Comparison of ENCODE assay signal across 26 cellular contexts in the genomic region with DNA sequence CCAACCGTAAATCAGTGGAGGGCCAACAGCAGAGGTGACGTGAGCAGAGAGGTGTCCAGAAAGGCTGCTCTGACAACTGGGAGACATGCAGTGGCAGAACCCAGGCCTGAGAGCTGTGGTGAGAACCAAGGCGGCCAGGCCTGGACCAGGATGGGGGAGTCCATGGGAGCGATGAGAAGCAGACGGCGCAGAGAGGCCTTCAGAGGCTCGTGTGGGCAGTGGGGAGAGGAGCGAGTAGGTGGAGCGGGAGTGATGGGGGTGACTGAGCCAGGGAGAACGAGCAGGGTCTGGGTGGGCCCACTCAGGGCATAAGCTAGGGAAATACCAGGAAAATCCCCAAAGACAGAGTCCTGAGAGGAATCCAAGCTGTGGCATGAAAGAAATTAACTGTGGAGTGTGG. TPM values are rescaled to one million over a fixed set of nuclear protein-coding genes. Genes with fewer than 3 reads are reported as not detected.
A peak's percentile ranks its signal among the peaks of the same experiment; 100 is the strongest.
DNase-seq lines count a peak whose midpoint lies in the region; ATAC-seq and TF ChIP-seq lines count a peak whose summit lies in the region.
"Had no signal": no experiment of that assay in that cellular context is flagged by ENCODE, and none has a peak within 500 bp of the region (broad histone marks: within the 10 kb centered on the region; RNA-seq: fewer than 3 reads in every experiment).

No MANE protein-coding gene starts in this region.

- no peaks in the 10 kb centered on the region for H3K27me3 ChIP-seq in right atrium auricular region
- H3K27me3 ChIP-seq in esophagus muscularis mucosa: no peaks in the 10 kb centered on the region
- H3K27me3 ChIP-seq: stomach, tibial nerve had no signal

- no peak overlapping the region for H3K27ac Mint-ChIP-seq in osteocyte (ENCODE audit: unreplicated experiment)
- H3K27ac Mint-ChIP-seq in activated naive CD8-positive, alpha-beta T cell treated with anti-CD3 and anti-CD28 coated beads for 36 hours: no peak overlapping the region

- 89% methylated on average over 10 of the region's 10 CpGs for WGBS in esophagus muscularis mucosa

- H3K36me3 ChIP-seq in right atrium auricular region (no peaks in the 10 kb centered on the region), esophagus muscularis mucosa (no peaks in the 10 kb centered on the region)
- H3K36me3 ChIP-seq: lower lobe of right lung, stomach, tibial nerve had no signal

- intact Hi-C loops in Right ventricle myocardium inferior (cut with DNase I) (no loop called here), esophagus muscularis mucosa (cut with DNase I) (no loop called here)

- no peak for TF ChIP-seq POLR2A in esophagus muscularis mucosa (IDR thresholded peaks at IDR 0.05; ENCODE audit: low read depth)

- H3K4me3 ChIP-seq in right atrium auricular region: no peak overlapping the region
- H3K4me3 ChIP-seq in esophagus muscularis mucosa: no peak overlapping the region
- H3K4me3 ChIP-seq: lower lobe of right lung, psoas muscle, stomach, tibial nerve had no signal

- no peaks in the 10 kb centered on the region for H3K36me3 Mint-ChIP-seq in osteocyte (ENCODE audit: unreplicated experiment)
- H3K36me3 Mint-ChIP-seq in activated naive CD8-positive, alpha-beta T cell treated with anti-CD3 and anti-CD28 coated beads for 36 hours: no peaks in the 10 kb centered on the region

- ATAC-seq in Right ventricle myocardium inferior: no peak
- no peak for ATAC-seq in HG03565 (IDR thresholded peaks at IDR 0.05; ENCODE audit: unreplicated experiment)
- no peak for ATAC-seq in HG03108 (IDR thresholded peaks at IDR 0.05; ENCODE audit: unreplicated experiment)
- ATAC-seq: lower lobe of right lung, psoas muscle had no signal

- peaks cover 23% of the 10 kb centered on the region for H3K27me3 Mint-ChIP-seq in osteocyte (ENCODE audit: unreplicated experiment)
- no peaks in the 10 kb centered on the region for H3K27me3 Mint-ChIP-seq in activated naive CD8-positive, alpha-beta T cell treated with anti-CD3 and anti-CD28 coated beads for 36 hours

- H3K4me1 ChIP-seq in right atrium auricular region (no peaks in the 10 kb centered on the region), esophagus muscularis mucosa (no peaks in the 10 kb centered on the region)
- H3K4me1 ChIP-seq: lower lobe of right lung, psoas muscle, stomach, tibial nerve had no signal

- H3K4me1 Mint-ChIP-seq in osteocyte (ENCODE audit: unreplicated experiment): no peaks in the 10 kb centered on the region
- peaks cover 7% of the 10 kb centered on the region for H3K4me1 Mint-ChIP-seq in activated naive CD8-positive, alpha-beta T cell treated with anti-CD3 and anti-CD28 coated beads for 36 hours

- H3K9me3 ChIP-seq in right atrium auricular region (no peaks in the 10 kb centered on the region), esophagus muscularis mucosa (no peaks in the 10 kb centered on the region)
- H3K9me3 ChIP-seq: lower lobe of right lung, psoas muscle, SK-N-SH, stomach, tibial nerve had no signal

- TF ChIP-seq CTCF in right atrium auricular region (IDR thresholded peaks at IDR 0.05) (no peak), esophagus muscularis mucosa (IDR thresholded peaks at IDR 0.05) (no peak), osteocyte (IDR thresholded peaks at IDR 0.05) (no peak)

- no peak overlapping the region for H3K4me3 Mint-ChIP-seq in osteocyte (ENCODE audit: unreplicated experiment)
- no peak overlapping the region for H3K4me3 Mint-ChIP-seq in activated naive CD8-positive, alpha-beta T cell treated with anti-CD3 and anti-CD28 coated beads for 36 hours

- peak; percentile 38 for DNase-seq in right atrium auricular region (ENCODE audit: low spot score)
- DNase-seq in Right ventricle myocardium inferior (ENCODE audit: missing footprints): no peak
- peak; percentile 88 for DNase-seq in esophagus muscularis mucosa (ENCODE audit: extremely low spot score)
- DNase-seq in osteocyte (ENCODE audit: extremely low spot score, unreplicated experiment): peak; percentile 68
- DNase-seq in activated naive CD8-positive, alpha-beta T cell treated with anti-CD3 and anti-CD28 coated beads for 36 hours: no peak
- DNase-seq: activated CD4-positive, CD25-positive, alpha-beta regulatory T cell treated with anti-CD3 and anti-CD28 coated beads, Interleukin-2, amount 50 U/mL, for 72 hours; activated CD8-positive, alpha-beta memory T cell treated with anti-CD3 and anti-CD28 coated beads for 24 hours; activated gamma-delta T cell; activated T-cell treated with anti-CD3 and anti-CD28 coated beads, Interleukin-2, amount 50 U/mL, for 1 hour; C1 segment of cervical spinal cord; Calu3; islet precursor cell; KG1; lower lobe of right lung; NCI-H1417 treated with DMSO at 0.1 percent for 48 hours; NCI-H2081 treated with DMSO at 0.1 percent for 48 hours; NCI-H446 treated with DMSO at 0.1 percent for 48 hours; SK-N-SH; stomach; T-helper 2 cell had no signal

- TF ChIP-seq EP300 in esophagus muscularis mucosa (IDR thresholded peaks at IDR 0.05): no peak

- H3K9me3 Mint-ChIP-seq in osteocyte (ENCODE audit: unreplicated experiment): no peaks in the 10 kb centered on the region
- H3K9me3 Mint-ChIP-seq in activated naive CD8-positive, alpha-beta T cell treated with anti-CD3 and anti-CD28 coated beads for 36 hours: peaks cover 1% of the 10 kb centered on the region

- H3K27ac ChIP-seq in right atrium auricular region (no peak overlapping the region), esophagus muscularis mucosa (replicated peaks in 1 of 4) (no peak overlapping the region)
- H3K27ac ChIP-seq: lower lobe of right lung, psoas muscle, RWPE1, stomach, tibial nerve had no signal

RNA-seq across cellular contexts. Expression of a gene that starts 7.9 kb away (rescaled TPM):
- not detected for total RNA-seq in right atrium auricular region
- total RNA-seq in Right ventricle myocardium inferior: not detected
- total RNA-seq in esophagus muscularis mucosa: not detected
- not detected in 2 replicates for total RNA-seq in osteocyte
- total RNA-seq in activated naive CD8-positive, alpha-beta T cell treated with anti-CD3 and anti-CD28 coated beads for 36 hours: under 1 TPM; 0.20 to 0.49 TPM
- total RNA-seq: Calu3, cerebellum, lower lobe of right lung, psoas muscle, stomach, tibial nerve had no signal

RNA-seq across cellular contexts. Expression of a gene that starts 21.1 kb away (rescaled TPM):
- total RNA-seq in right atrium auricular region (not detected), Right ventricle myocardium inferior (not detected), esophagus muscularis mucosa (not detected), osteocyte (not detected in 2 replicates)
- 100 to 1,000 TPM; 103 to 107 TPM for total RNA-seq in activated naive CD8-positive, alpha-beta T cell treated with anti-CD3 and anti-CD28 coated beads for 36 hours
- total RNA-seq: cerebellum, psoas muscle, stomach, tibial nerve had no signal

RNA-seq across cellular contexts. Expression of a gene that starts 41.1 kb away (rescaled TPM):
- total RNA-seq in right atrium auricular region (1 to 10 TPM in 1 of 2 donors, under 1 TPM in 1; 0.71 to 1.6 TPM), Right ventricle myocardium inferior (3.4 TPM), esophagus muscularis mucosa (1 to 10 TPM; 1.6 to 2.6 (median 1.9) TPM), osteocyte (not detected in 2 replicates)
- 1 to 10 TPM; 4.6 to 5.8 TPM for total RNA-seq in activated naive CD8-positive, alpha-beta T cell treated with anti-CD3 and anti-CD28 coated beads for 36 hours

Comparison
In these comparisons a context has a peak if more than half of its experiments do, and no peak if none do; other contexts are left out.
1. DNase-seq: peak in right atrium auricular region (single experiment), esophagus muscularis mucosa (single experiment) and osteocyte (single experiment); none in Right ventricle myocardium inferior (single experiment) and activated naive CD8-positive, alpha-beta T cell treated with anti-CD3 and anti-CD28 coated beads for 36 hours (single experiment).
2. RNA of a gene that starts 21.1 kb away (total RNA-seq): 103 to 107 TPM in activated naive CD8-positive, alpha-beta T cell treated with anti-CD3 and anti-CD28 coated beads for 36 hours; not detected in right atrium auricular region, not detected in Right ventricle myocardium inferior (single experiment), not detected in esophagus muscularis mucosa and not detected in osteocyte; every median in the first group is over 100 times any median in the second.